ENCODE assay signal across 1 cellular context in the genomic region with DNA sequence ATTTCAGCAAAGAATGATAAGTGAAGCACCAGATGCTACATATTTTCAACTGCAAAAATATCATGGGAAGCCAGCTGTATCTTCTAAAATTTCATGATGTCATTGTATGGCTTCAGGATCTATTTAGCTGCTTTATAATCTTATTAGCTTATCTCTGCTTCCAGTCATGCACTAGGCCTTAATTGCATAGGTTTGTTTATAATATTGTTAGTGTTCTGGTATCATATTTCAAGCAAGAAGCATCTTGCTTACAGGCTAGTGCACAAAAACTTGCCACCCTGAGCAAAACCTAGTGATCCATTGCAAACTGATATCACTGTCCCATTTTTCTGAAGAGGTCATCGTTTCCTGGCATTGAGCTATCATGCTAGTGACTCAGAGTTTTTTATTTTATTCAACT.
TF ChIP-seq lines count a peak whose summit lies in the region.

No MANE protein-coding gene starts in this region.

TF ChIP-seq in SK-N-SH treated with all-trans-retinoic acid at 6 μM for 48 hours, 23 proteins besides CTCF, POLR2A, EP300 and RAD21 (continued from another document):
- TF ChIP-seq, protein P1, sequence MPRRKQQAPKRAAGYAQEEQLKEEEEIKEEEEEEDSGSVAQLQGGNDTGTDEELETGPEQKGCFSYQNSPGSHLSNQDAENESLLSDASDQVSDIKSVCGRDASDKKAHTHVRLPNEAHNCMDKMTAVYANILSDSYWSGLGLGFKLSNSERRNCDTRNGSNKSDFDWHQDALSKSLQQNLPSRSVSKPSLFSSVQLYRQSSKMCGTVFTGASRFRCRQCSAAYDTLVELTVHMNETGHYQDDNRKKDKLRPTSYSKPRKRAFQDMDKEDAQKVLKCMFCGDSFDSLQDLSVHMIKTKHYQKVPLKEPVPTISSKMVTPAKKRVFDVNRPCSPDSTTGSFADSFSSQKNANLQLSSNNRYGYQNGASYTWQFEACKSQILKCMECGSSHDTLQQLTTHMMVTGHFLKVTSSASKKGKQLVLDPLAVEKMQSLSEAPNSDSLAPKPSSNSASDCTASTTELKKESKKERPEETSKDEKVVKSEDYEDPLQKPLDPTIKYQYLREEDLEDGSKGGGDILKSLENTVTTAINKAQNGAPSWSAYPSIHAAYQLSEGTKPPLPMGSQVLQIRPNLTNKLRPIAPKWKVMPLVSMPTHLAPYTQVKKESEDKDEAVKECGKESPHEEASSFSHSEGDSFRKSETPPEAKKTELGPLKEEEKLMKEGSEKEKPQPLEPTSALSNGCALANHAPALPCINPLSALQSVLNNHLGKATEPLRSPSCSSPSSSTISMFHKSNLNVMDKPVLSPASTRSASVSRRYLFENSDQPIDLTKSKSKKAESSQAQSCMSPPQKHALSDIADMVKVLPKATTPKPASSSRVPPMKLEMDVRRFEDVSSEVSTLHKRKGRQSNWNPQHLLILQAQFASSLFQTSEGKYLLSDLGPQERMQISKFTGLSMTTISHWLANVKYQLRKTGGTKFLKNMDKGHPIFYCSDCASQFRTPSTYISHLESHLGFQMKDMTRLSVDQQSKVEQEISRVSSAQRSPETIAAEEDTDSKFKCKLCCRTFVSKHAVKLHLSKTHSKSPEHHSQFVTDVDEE (CRISPR knock-in tag; IDR thresholded peaks at IDR 0.05), result 0 out of 2 replicates have a peak, but pooled peaks have one; percentile 13
- TF ChIP-seq TCF4 (CRISPR knock-in tag; IDR thresholded peaks at IDR 0.05; ENCODE audit: borderline replicate concordance), result peak; percentile 80; the same call in 1 of the 2 replicates
- no peak for TF ChIP-seq ZNF565 (CRISPR knock-in tag; conservative IDR thresholded peaks at IDR 0.05; ENCODE audit: low read depth)
- TF ChIP-seq SNAI2 (CRISPR knock-in tag; IDR thresholded peaks at IDR 0.05), result peak; percentile 69; the same call in 1 of the 2 replicates
- no peak for TF ChIP-seq ZC3H10 (CRISPR knock-in tag; IDR thresholded peaks at IDR 0.05)
- TF ChIP-seq CSDC2 (CRISPR knock-in tag; IDR thresholded peaks at IDR 0.05), result no peak
- no peak for TF ChIP-seq BACH2 (CRISPR knock-in tag; IDR thresholded peaks at IDR 0.05; ENCODE audit: borderline replicate concordance)
- no peak for TF ChIP-seq TOX (CRISPR knock-in tag; IDR thresholded peaks at IDR 0.05; ENCODE audit: borderline replicate concordance)
- TF ChIP-seq ISL1 (CRISPR knock-in tag; IDR thresholded peaks at IDR 0.05), result no peak
- TF ChIP-seq OSR1 (CRISPR knock-in tag; IDR thresholded peaks at IDR 0.05), result no peak
- no peak for TF ChIP-seq ARNTL (CRISPR knock-in tag; IDR thresholded peaks at IDR 0.05; ENCODE audit: borderline replicate concordance, low read depth)
- no peak for TF ChIP-seq ESRRG (CRISPR knock-in tag; IDR thresholded peaks at IDR 0.05)
- TF ChIP-seq, protein P2, sequence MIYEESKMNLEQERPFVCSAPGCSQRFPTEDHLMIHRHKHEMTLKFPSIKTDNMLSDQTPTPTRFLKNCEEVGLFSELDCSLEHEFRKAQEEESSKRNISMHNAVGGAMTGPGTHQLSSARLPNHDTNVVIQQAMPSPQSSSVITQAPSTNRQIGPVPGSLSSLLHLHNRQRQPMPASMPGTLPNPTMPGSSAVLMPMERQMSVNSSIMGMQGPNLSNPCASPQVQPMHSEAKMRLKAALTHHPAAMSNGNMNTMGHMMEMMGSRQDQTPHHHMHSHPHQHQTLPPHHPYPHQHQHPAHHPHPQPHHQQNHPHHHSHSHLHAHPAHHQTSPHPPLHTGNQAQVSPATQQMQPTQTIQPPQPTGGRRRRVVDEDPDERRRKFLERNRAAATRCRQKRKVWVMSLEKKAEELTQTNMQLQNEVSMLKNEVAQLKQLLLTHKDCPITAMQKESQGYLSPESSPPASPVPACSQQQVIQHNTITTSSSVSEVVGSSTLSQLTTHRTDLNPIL (CRISPR knock-in tag; IDR thresholded peaks at IDR 0.05; ENCODE audit: low read depth), result no peak
